ENCODE assay signal across 13 cellular contexts in the genomic region with DNA sequence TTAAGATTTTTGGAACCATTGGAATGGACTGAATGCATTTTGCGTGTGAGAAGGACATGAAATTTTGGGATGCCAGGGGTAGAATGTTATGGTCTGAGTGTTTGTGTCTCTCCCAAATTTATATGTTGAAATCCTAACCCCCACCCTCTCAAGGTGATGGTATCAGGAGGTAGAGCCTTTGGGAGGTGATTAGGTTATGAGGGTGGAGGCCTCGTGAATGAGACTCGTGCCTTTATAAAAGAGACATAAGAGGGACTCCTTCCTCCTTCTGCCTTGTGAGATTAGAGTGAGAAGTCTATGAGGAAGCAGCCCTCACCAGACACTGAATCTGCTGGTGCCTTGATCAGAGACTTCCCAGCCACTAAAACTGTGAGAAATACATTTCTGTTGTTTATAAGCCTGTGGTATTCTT.
"Had no signal": no experiment of that assay in that cellular context is flagged by ENCODE, and none has a peak within 500 bp of the region (broad histone marks: within the 10 kb centered on the region; RNA-seq: fewer than 3 reads in every experiment).

No MANE protein-coding gene starts in this region.

- H3K27ac Mint-ChIP-seq: activated CD4-positive, alpha-beta memory T cell treated with anti-CD3 and anti-CD28 coated beads for 36 hours; activated naive CD4-positive, alpha-beta T cell treated with anti-CD3 and anti-CD28 coated beads, Interleukin-2, amount 50 U/mL, for 72 hours; stimulated activated naive CD8-positive, alpha-beta T cell treated with anti-CD3 and anti-CD28 coated beads, Interleukin-15, Interleukin-2, amounts not matched to agents 100 ng/mL and 50 ng/mL, for 24 hours had no signal

- H3K27me3 ChIP-seq: brain microvascular endothelial cell, esophagus muscularis mucosa, ovary, thyroid gland had no signal

- H3K36me3 ChIP-seq: brain microvascular endothelial cell, esophagus muscularis mucosa, ovary, thyroid gland had no signal

- H3K4me1 ChIP-seq: esophagus muscularis mucosa, thyroid gland had no signal

- H3K4me3 ChIP-seq: esophagus muscularis mucosa, ovary, thyroid gland had no signal

- H3K9me3 Mint-ChIP-seq: activated CD4-positive, alpha-beta memory T cell treated with anti-CD3 and anti-CD28 coated beads for 36 hours; activated naive CD4-positive, alpha-beta T cell treated with anti-CD3 and anti-CD28 coated beads, Interleukin-2, amount 50 U/mL, for 72 hours; activated T-cell treated with anti-CD3 and anti-CD28 coated beads, Interleukin-2, amount 50 U/mL, for 4 hours; stimulated activated naive CD8-positive, alpha-beta T cell treated with anti-CD3 and anti-CD28 coated beads, Interleukin-15, Interleukin-2, amounts not matched to agents 100 ng/mL and 50 ng/mL, for 24 hours had no signal

- DNase-seq: activated CD4-positive, alpha-beta memory T cell treated with anti-CD3 and anti-CD28 coated beads for 36 hours; activated effector memory CD4-positive, alpha-beta T cell treated with anti-CD3 and anti-CD28 coated beads, Interleukin-2, amount 50 U/mL, for 16 hours; activated T-cell treated with anti-CD3 and anti-CD28 coated beads, Interleukin-2, amount 50 U/mL, for 4 hours; amniotic stem cell; brain microvascular endothelial cell; ovary; stimulated activated CD4-positive, alpha-beta T cell treated with anti-CD3 and anti-CD28 coated beads, Interleukin-15, amount 100 ng/mL, for 24 hours; stimulated activated CD4-positive, alpha-beta T cell treated with anti-CD3 and anti-CD28 coated beads, Interleukin-4, amount 100 ng/mL, for 24 hours had no signal

- ATAC-seq: activated naive CD4-positive, alpha-beta T cell treated with anti-CD3 and anti-CD28 coated beads, Interleukin-2, amount 50 U/mL, for 72 hours; activated T-cell treated with anti-CD3 and anti-CD28 coated beads, Interleukin-2, amount 50 U/mL, for 4 hours had no signal

- H3K9me3 ChIP-seq: esophagus muscularis mucosa, ovary, thyroid gland had no signal

- H3K4me3 Mint-ChIP-seq: activated CD4-positive, alpha-beta memory T cell treated with anti-CD3 and anti-CD28 coated beads for 36 hours; activated T-cell treated with anti-CD3 and anti-CD28 coated beads, Interleukin-2, amount 50 U/mL, for 4 hours; stimulated activated naive CD8-positive, alpha-beta T cell treated with anti-CD3 and anti-CD28 coated beads, Interleukin-15, Interleukin-2, amounts not matched to agents 100 ng/mL and 50 ng/mL, for 24 hours had no signal

- H3K27ac ChIP-seq: brain microvascular endothelial cell, esophagus muscularis mucosa, ovary, thyroid gland, VCaP had no signal

- H3K36me3 Mint-ChIP-seq: activated CD4-positive, alpha-beta memory T cell treated with anti-CD3 and anti-CD28 coated beads for 36 hours; activated naive CD4-positive, alpha-beta T cell treated with anti-CD3 and anti-CD28 coated beads, Interleukin-2, amount 50 U/mL, for 72 hours had no signal
